Comparison of ENCODE assay signal across 8 cellular contexts in genomic region chr2:118847447-118848172, GRCh38. TPM values are rescaled to one million over a fixed set of nuclear protein-coding genes. Genes with fewer than 3 reads are reported as not detected.
A peak's percentile ranks its signal among the peaks of the same experiment; 100 is the strongest.
DNase-seq lines count a peak whose midpoint lies in the region; ATAC-seq and TF ChIP-seq lines count a peak whose summit lies in the region.

TSS of gene EN1 (minus strand) at chr2:118847648. CDS start at chr2:118847167, 481 bp downstream.

- ATAC-seq in GM21526 (IDR thresholded peaks at IDR 0.05; ENCODE audit: low FRiP score, unreplicated experiment) (no peak), GM21367 (IDR thresholded peaks at IDR 0.05; ENCODE audit: unreplicated experiment) (no peak), HG03565 (IDR thresholded peaks at IDR 0.05; ENCODE audit: unreplicated experiment) (no peak)

- no peaks in the 10 kb centered on the region for H3K9me3 ChIP-seq in ovary

- H3K36me3 ChIP-seq in ovary, result no peaks in the 10 kb centered on the region

- no peak for TF ChIP-seq POLR2A in ovary (IDR thresholded peaks at IDR 0.05)

- intact Hi-C loops in ovary (cut with DNase I), result no loop called here

- TF ChIP-seq CTCF in epithelial cell of proximal tubule (conservative IDR thresholded peaks at IDR 0.05; ENCODE audit: low read depth, low read length) (no peak), ovary (IDR thresholded peaks at IDR 0.05) (no peak)

- H3K4me3 ChIP-seq in epithelial cell of proximal tubule (ENCODE audit: low read depth, low read length), result peak within 1 kb of the TSS; percentile 21
- peak within 1 kb of the TSS; percentile 8 for H3K4me3 ChIP-seq in ovary

- no peaks in the 10 kb centered on the region for H3K27me3 ChIP-seq in ovary

- peak; percentile 16 for DNase-seq in DMS 273 treated with DMSO at 0.1 percent for 48 hours (lab: John Stamatoyannopoulos, UW)
- peak; percentile 91 for DNase-seq in NCI-H526 treated with DMSO at 0.1 percent for 48 hours (lab: John Stamatoyannopoulos, UW)
- no peak for DNase-seq in epithelial cell of proximal tubule (ENCODE audit: low read depth)
- no peak for DNase-seq in ovary
- DNase-seq in CD1c-positive myeloid dendritic cell (ENCODE audit: extremely low spot score), result no peak

- no peak within 1 kb of the TSS for H3K27ac ChIP-seq in ovary

- no peak for TF ChIP-seq EP300 in ovary (IDR thresholded peaks at IDR 0.05)

- peaks cover 2% of the 10 kb centered on the region for H3K4me1 ChIP-seq in ovary (ENCODE audit: insufficient read depth)

- WGBS in ovary, 3 donors, result 2 to 3% (median 3%) methylated on average over 46 of the region's 46 CpGs

RNA-seq across cellular contexts. Expression of gene EN1, which starts in this region (rescaled TPM):
- total RNA-seq in epithelial cell of proximal tubule (not detected in 2 replicates), ovary (not detected)
- polyA plus RNA-seq in ovary, result not detected

Comparison
In these comparisons a context has a peak if more than half of its experiments do, and no peak if none do; other contexts are left out.
1. DNase-seq: peak in DMS 273 treated with DMSO at 0.1 percent for 48 hours (single experiment) and NCI-H526 treated with DMSO at 0.1 percent for 48 hours (single experiment); none in epithelial cell of proximal tubule (single experiment), ovary (0 of 5) and CD1c-positive myeloid dendritic cell (single experiment).